In genomic region chr17:40550608-40551007, GRCh38 we compare ENCODE assay signal across 10 cellular contexts. TPM values are rescaled to one million over a fixed set of nuclear protein-coding genes. Genes with fewer than 3 reads are reported as not detected.
DNase-seq lines count a peak whose midpoint lies in the region; ATAC-seq and TF ChIP-seq lines count a peak whose summit lies in the region.
"Had no signal": no experiment of that assay in that cellular context is flagged by ENCODE, and none has a peak within 500 bp of the region (broad histone marks: within the 10 kb centered on the region; RNA-seq: fewer than 3 reads in every experiment).

No MANE protein-coding gene starts in this region.

- H3K9me3 ChIP-seq in mesodermal cell (ENCODE audit: control insufficient read depth, low read length): no peaks in the 10 kb centered on the region
- no peaks in the 10 kb centered on the region for H3K9me3 ChIP-seq in tibial nerve

- TF ChIP-seq EP300 in tibial nerve (IDR thresholded peaks at IDR 0.05): no peak

- peaks cover 38% of the 10 kb centered on the region for H3K36me3 Mint-ChIP-seq in T-helper 2 cell treated with Interferon-gamma antibody and Interleukin-4, amounts not matched to agents 5 μg/mL and 100 μg/mL, for 36 hours (ENCODE audit: low read depth)
- no peaks in the 10 kb centered on the region for H3K36me3 Mint-ChIP-seq in natural killer cell treated with Interleukin-12 subunit alpha and Interleukin-12 subunit beta and Interleukin-15 and Interleukin-18, amount 100 ng/mL, for 72 hours

- H3K9me3 Mint-ChIP-seq in T-helper 2 cell treated with Interferon-gamma antibody and Interleukin-4, amounts not matched to agents 5 μg/mL and 100 μg/mL, for 36 hours: no peaks in the 10 kb centered on the region
- H3K9me3 Mint-ChIP-seq in natural killer cell treated with Interleukin-12 subunit alpha and Interleukin-12 subunit beta and Interleukin-15 and Interleukin-18, amount 100 ng/mL, for 72 hours: no peaks in the 10 kb centered on the region
- H3K9me3 Mint-ChIP-seq: T-helper 1 cell treated with Interleukin-12 subunit alpha and Interleukin-12 subunit beta and Interleukin-4 antibody, amounts not matched to agents 30 μg/mL and 1 μg/mL, for 36 hours had no signal

- H3K36me3 ChIP-seq in mesodermal cell (ENCODE audit: control insufficient read depth, insufficient read depth, low read length): no peaks in the 10 kb centered on the region
- H3K36me3 ChIP-seq in tibial nerve: no peaks in the 10 kb centered on the region

- H3K4me1 ChIP-seq in mesodermal cell (ENCODE audit: control insufficient read depth, insufficient read depth, low read length, poor library complexity, severe bottlenecking) (peaks cover 32% of the 10 kb centered on the region), tibial nerve (peaks cover 7 to 83% (median 63%) of the 10 kb centered on the region in 4 donors)

- no peak overlapping the region for H3K4me3 Mint-ChIP-seq in T-helper 2 cell treated with Interferon-gamma antibody and Interleukin-4, amounts not matched to agents 5 μg/mL and 100 μg/mL, for 36 hours
- H3K4me3 Mint-ChIP-seq in natural killer cell treated with Interleukin-12 subunit alpha and Interleukin-12 subunit beta and Interleukin-15 and Interleukin-18, amount 100 ng/mL, for 72 hours: no peak overlapping the region
- H3K4me3 Mint-ChIP-seq: T-helper 1 cell treated with Interleukin-12 subunit alpha and Interleukin-12 subunit beta and Interleukin-4 antibody, amounts not matched to agents 30 μg/mL and 1 μg/mL, for 36 hours had no signal

- ATAC-seq in HG03565 (IDR thresholded peaks at IDR 0.05; ENCODE audit: unreplicated experiment): no peak
- ATAC-seq in natural killer cell treated with Interleukin-12 subunit alpha and Interleukin-12 subunit beta and Interleukin-15 and Interleukin-18, amount 100 ng/mL, for 72 hours: no peak

- WGBS in mesodermal cell (ENCODE audit: insufficient coverage in 2 of 2), 2 experiments: 90 to 93% methylated on average over 7 of the region's 8 CpGs
- 77 to 81% methylated on average over 8 of the region's 8 CpGs for WGBS in tibial nerve, 2 donors

- H3K4me1 Mint-ChIP-seq in T-helper 2 cell treated with Interferon-gamma antibody and Interleukin-4, amounts not matched to agents 5 μg/mL and 100 μg/mL, for 36 hours (ENCODE audit: low read depth): peaks cover 80% of the 10 kb centered on the region
- H3K4me1 Mint-ChIP-seq in natural killer cell treated with Interleukin-12 subunit alpha and Interleukin-12 subunit beta and Interleukin-15 and Interleukin-18, amount 100 ng/mL, for 72 hours (ENCODE audit: low read depth in 2 of 2): peaks cover 45 to 52% of the 10 kb centered on the region in 2 donors

- H3K27ac Mint-ChIP-seq in T-helper 2 cell treated with Interferon-gamma antibody and Interleukin-4, amounts not matched to agents 5 μg/mL and 100 μg/mL, for 36 hours: peak overlapping the region; percentile 28
- H3K27ac Mint-ChIP-seq in natural killer cell treated with Interleukin-12 subunit alpha and Interleukin-12 subunit beta and Interleukin-15 and Interleukin-18, amount 100 ng/mL, for 72 hours: no peak overlapping the region
- H3K27ac Mint-ChIP-seq: T-helper 1 cell treated with Interleukin-12 subunit alpha and Interleukin-12 subunit beta and Interleukin-4 antibody, amounts not matched to agents 30 μg/mL and 1 μg/mL, for 36 hours had no signal

- H3K27ac ChIP-seq in caudate nucleus (ENCODE audit: low read depth, low read length) (peak overlapping the region; percentile 88), mesodermal cell (ENCODE audit: low read depth, low read length, severe bottlenecking) (peak overlapping the region; percentile 16), tibial nerve (peak overlapping the region in 3 of 4 donors; percentile 76 to 94 (median 93))

- H3K4me3 ChIP-seq in mesodermal cell (ENCODE audit: extremely low read depth, insufficient read depth, low read length, poor library complexity, severe bottlenecking) (no peak overlapping the region), tibial nerve (no peak overlapping the region)

- no peak for TF ChIP-seq CTCF in tibial nerve (IDR thresholded peaks at IDR 0.05)

- H3K27me3 ChIP-seq in tibial nerve: no peaks in the 10 kb centered on the region

- DNase-seq in T-helper 2 cell treated with Interferon-gamma antibody and Interleukin-4, amounts not matched to agents 5 μg/mL and 100 μg/mL, for 36 hours (ENCODE audit: low spot score): no peak
- DNase-seq in T-helper 2 cell: no peak
- no peak for DNase-seq in caudate nucleus (lab: John Stamatoyannopoulos, UW)
- DNase-seq in tibial nerve (ENCODE audit: low spot score in 2 of 2): no peak
- DNase-seq in putamen (ENCODE audit: low spot score): no peak
- no peak for DNase-seq in natural killer cell treated with Interleukin-12 subunit alpha and Interleukin-12 subunit beta and Interleukin-15 and Interleukin-18, amount 100 ng/mL, for 72 hours (ENCODE audit: low spot score)

- no peaks in the 10 kb centered on the region for H3K27me3 Mint-ChIP-seq in T-helper 2 cell treated with Interferon-gamma antibody and Interleukin-4, amounts not matched to agents 5 μg/mL and 100 μg/mL, for 36 hours (ENCODE audit: low read depth)
- H3K27me3 Mint-ChIP-seq in natural killer cell treated with Interleukin-12 subunit alpha and Interleukin-12 subunit beta and Interleukin-15 and Interleukin-18, amount 100 ng/mL, for 72 hours: peaks cover 7 to 19% of the 10 kb centered on the region in 2 donors

- no peak for TF ChIP-seq POLR2A in tibial nerve (IDR thresholded peaks at IDR 0.05)

RNA-seq across cellular contexts. Expression of gene CCR7, which starts 14.7 kb away (rescaled TPM):
- 0.26 TPM for polyA plus RNA-seq in mesodermal cell (2013, experiment 1 of 2)
- polyA plus RNA-seq in mesodermal cell (2013, experiment 2 of 2): 0.25 TPM
- 1 to 10 TPM in 1 of 4 donors, not detected in 3; 1.5 TPM for total RNA-seq in tibial nerve
- 10 to 100 TPM; 65.7 to 71.1 TPM for total RNA-seq in natural killer cell treated with Interleukin-12 subunit alpha and Interleukin-12 subunit beta and Interleukin-15 and Interleukin-18, amount 100 ng/mL, for 72 hours
- total RNA-seq: endothelial cell of umbilical vein had no signal

RNA-seq across cellular contexts. Expression of gene TNS4, which starts 49.2 kb away (rescaled TPM):
- not detected for polyA plus RNA-seq in mesodermal cell (2013, experiment 1 of 2)
- not detected for polyA plus RNA-seq in mesodermal cell (2013, experiment 2 of 2)
- under 1 TPM in 1 of 4 donors, not detected in 3; 0.30 TPM for total RNA-seq in tibial nerve
- total RNA-seq in natural killer cell treated with Interleukin-12 subunit alpha and Interleukin-12 subunit beta and Interleukin-15 and Interleukin-18, amount 100 ng/mL, for 72 hours: 1 to 10 TPM in 1 of 2 donors, under 1 TPM in 1; 0.76 to 2.9 TPM
- total RNA-seq: endothelial cell of umbilical vein had no signal
- polyA plus RNA-seq: endothelial cell of umbilical vein had no signal

Comparison
In these comparisons a context has a peak if more than half of its experiments do, and no peak if none do; other contexts are left out.
1. H3K27ac ChIP-seq: peak in every context shown above with its lines; median percentile 93 in tibial nerve; 88 in caudate nucleus; 16 in mesodermal cell.
2. RNA of gene CCR7, which starts 14.7 kb away (total RNA-seq): 65.7 to 71.1 TPM in natural killer cell treated with Interleukin-12 subunit alpha and Interleukin-12 subunit beta and Interleukin-15 and Interleukin-18, amount 100 ng/mL, for 72 hours; 1.5 TPM in tibial nerve; every median in the first group is over 10 times any median in the second.